ENCODE assay signal across 19 cellular contexts in the genomic region with DNA sequence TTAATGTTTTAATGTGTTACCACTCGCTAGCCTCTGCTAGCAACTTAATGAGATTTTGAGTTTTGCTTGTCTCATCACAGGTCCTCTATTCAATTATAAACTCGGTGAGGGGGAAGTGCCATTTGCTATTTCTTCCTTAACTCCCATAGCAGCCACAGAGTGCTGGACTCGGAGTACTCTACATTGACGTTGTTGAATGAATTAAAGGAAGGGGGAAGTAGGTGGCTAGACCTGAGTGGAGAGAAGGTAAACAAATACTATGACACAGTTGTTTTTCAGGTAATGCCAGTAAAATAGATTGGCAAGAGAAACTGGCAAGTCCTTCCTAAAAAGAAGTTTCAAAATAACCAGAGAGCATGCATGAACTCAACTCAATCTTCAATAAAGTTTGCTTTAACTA.
DNase-seq lines count a peak whose midpoint lies in the region; ATAC-seq and TF ChIP-seq lines count a peak whose summit lies in the region.
"Had no signal": no experiment of that assay in that cellular context is flagged by ENCODE, and none has a peak within 500 bp of the region (broad histone marks: within the 10 kb centered on the region; RNA-seq: fewer than 3 reads in every experiment).

No MANE protein-coding gene starts in this region.

- WGBS in mammary epithelial cell (ENCODE audit: low coverage, missing lambda C conversion rate): 82% methylated on average over 4 of the region's 4 CpGs
- WGBS in esophagus, 2 donors: 46% methylated on average over 4 of the region's 4 CpGs

- no peak overlapping the region for H2AFZ ChIP-seq in mammary epithelial cell (ENCODE audit: low read depth, low read length)

- no peak overlapping the region for H3K4me3 Mint-ChIP-seq in activated T-helper 1 cell treated with anti-CD3 and anti-CD28 coated beads, Interleukin-12 subunit alpha, Interleukin-12 subunit beta, Interleukin-2, Interleukin-4 antibody, amounts not matched to agents 30 ng/mL and 10 ng/mL and 1 ng/mL, durations not matched to agents 14 hours and 24 hours and 36 hours
- H3K4me3 Mint-ChIP-seq: CD8-positive, alpha-beta memory T cell had no signal

- intact Hi-C loops in mammary epithelial cell (cut with micrococcal nuclease) (no loop called here), mucosa of descending colon (cut with DNase I, micrococcal nuclease) (no loop called here)
- intact Hi-C loops in activated T-helper 1 cell treated with anti-CD3 and anti-CD28 coated beads, Interleukin-12 subunit alpha, Interleukin-12 subunit beta, Interleukin-2, Interleukin-4 antibody, amounts not matched to agents 30 ng/mL and 10 ng/mL and 1 ng/mL, durations not matched to agents 14 hours and 24 hours and 36 hours (cut with micrococcal nuclease): no loop called here

- in situ Hi-C loops in T47D (cut with HindIII; ENCODE audit: low pct_unique_long_range_greater_than_20kb, low sequenced_read_pairs) (no loop called here), mammary epithelial cell (cut with MboI; ENCODE audit: low sequenced_read_pairs in 2 of 2) (no loop called here)

- no peak for TF ChIP-seq CTCF in mammary epithelial cell (conservative IDR thresholded peaks at IDR 0.05 in 1 of 2, IDR thresholded peaks at IDR 0.05 in 1 of 2; ENCODE audit: extremely low read depth in 1 of 2, insufficient read depth in 1 of 2, low read depth in 1 of 2, low read length in 2 of 2)
- TF ChIP-seq CTCF in mucosa of descending colon (IDR thresholded peaks at IDR 0.05): no peak

- H3K4me1 ChIP-seq in mammary epithelial cell (ENCODE audit: insufficient read depth, low read length) (no peaks in the 10 kb centered on the region), esophagus (ENCODE audit: control insufficient read depth in 2 of 2, insufficient read depth in 2 of 2, low read length in 1 of 2) (peaks cover 0 to 7% of the 10 kb centered on the region in 2 donors), mucosa of descending colon (ENCODE audit: low read depth) (no peaks in the 10 kb centered on the region)
- H3K4me1 ChIP-seq: BLaER1 had no signal

- no TSS peak for BruUV-seq in mammary epithelial cell (replicated peaks; lab: Mats Ljungman, UMichigan)

- dilution Hi-C loops in mammary epithelial cell (cut with HindIII; ENCODE audit: low sequenced_read_pairs): no loop called here

- H3K27ac Mint-ChIP-seq in activated T-helper 1 cell treated with anti-CD3 and anti-CD28 coated beads, Interleukin-12 subunit alpha, Interleukin-12 subunit beta, Interleukin-2, Interleukin-4 antibody, amounts not matched to agents 30 ng/mL and 10 ng/mL and 1 ng/mL, durations not matched to agents 14 hours and 24 hours and 36 hours: no peak overlapping the region
- H3K27ac Mint-ChIP-seq: CD8-positive, alpha-beta memory T cell had no signal

- no peaks in the 10 kb centered on the region for H3K79me2 ChIP-seq in mammary epithelial cell (ENCODE audit: insufficient read depth, low read length)

- H3K4me3 ChIP-seq in mammary epithelial cell (replicated peaks in 1 of 3; ENCODE audit: insufficient read depth in 1 of 3, low read depth in 2 of 3, low read length in 3 of 3): no peak overlapping the region
- no peak overlapping the region for H3K4me3 ChIP-seq in esophagus (ENCODE audit: low read depth in 1 of 2, low read length in 2 of 2)
- H3K4me3 ChIP-seq in mucosa of descending colon: no peak overlapping the region
- H3K4me3 ChIP-seq: BLaER1, MG63 had no signal

- H3K36me3 Mint-ChIP-seq in activated T-helper 1 cell treated with anti-CD3 and anti-CD28 coated beads, Interleukin-12 subunit alpha, Interleukin-12 subunit beta, Interleukin-2, Interleukin-4 antibody, amounts not matched to agents 30 ng/mL and 10 ng/mL and 1 ng/mL, durations not matched to agents 14 hours and 24 hours and 36 hours (ENCODE audit: low read depth): no peaks in the 10 kb centered on the region
- H3K36me3 Mint-ChIP-seq: CD8-positive, alpha-beta memory T cell had no signal

- peak; percentile 74 for ATAC-seq in mucosa of descending colon
- no peak for ATAC-seq in HG03159 (IDR thresholded peaks at IDR 0.05; ENCODE audit: unreplicated experiment)
- no peak for ATAC-seq in GM21390 (IDR thresholded peaks at IDR 0.05; ENCODE audit: unreplicated experiment)

- H3K27ac ChIP-seq in mammary epithelial cell (ENCODE audit: insufficient read depth, low read depth, low read length) (no peak overlapping the region), esophagus (ENCODE audit: low read depth in 2 of 2, low read length in 1 of 2) (peak overlapping the region; percentile 56 to 82)
- H3K27ac ChIP-seq: BLaER1 had no signal

- no peaks in the 10 kb centered on the region for H3K27me3 ChIP-seq in mammary epithelial cell (ENCODE audit: insufficient read depth, low read length)
- H3K27me3 ChIP-seq in esophagus (ENCODE audit: control insufficient read depth in 1 of 2, insufficient read depth in 2 of 2, low read length in 2 of 2): no peaks in the 10 kb centered on the region
- H3K27me3 ChIP-seq: BLaER1, MG63 had no signal

- H3K36me3 ChIP-seq in mammary epithelial cell (ENCODE audit: insufficient read depth, low read length) (no peaks in the 10 kb centered on the region), esophagus (ENCODE audit: control insufficient read depth in 2 of 2, insufficient read depth in 2 of 2, low read length in 1 of 2) (no peaks in the 10 kb centered on the region), mucosa of descending colon (ENCODE audit: low read depth) (no peaks in the 10 kb centered on the region)
- H3K36me3 ChIP-seq: BLaER1, MG63 had no signal

- H3K27me3 Mint-ChIP-seq in activated T-helper 1 cell treated with anti-CD3 and anti-CD28 coated beads, Interleukin-12 subunit alpha, Interleukin-12 subunit beta, Interleukin-2, Interleukin-4 antibody, amounts not matched to agents 30 ng/mL and 10 ng/mL and 1 ng/mL, durations not matched to agents 14 hours and 24 hours and 36 hours (ENCODE audit: insufficient read depth): no peaks in the 10 kb centered on the region

- no peak overlapping the region for H3K4me2 ChIP-seq in mammary epithelial cell (ENCODE audit: insufficient read depth, low read depth, low read length)
- H3K4me2 ChIP-seq: BLaER1 had no signal

- DNase-seq in T47D (ENCODE audit: low read depth in 1 of 2, low spot score in 1 of 2) (peak; percentile 29 to 78), mammary epithelial cell (no peak), mucosa of descending colon (peak in 1 of 3 donors; percentile 27), SW 1271 (lab: John Stamatoyannopoulos, UW) (no peak)
- no peak for DNase-seq in activated T-helper 1 cell treated with anti-CD3 and anti-CD28 coated beads, Interleukin-12 subunit alpha, Interleukin-12 subunit beta, Interleukin-2, Interleukin-4 antibody, amounts not matched to agents 30 ng/mL and 10 ng/mL and 1 ng/mL, durations not matched to agents 14 hours and 24 hours and 36 hours (ENCODE audit: low spot score)
- DNase-seq: CD8-positive, alpha-beta memory T cell; KG1; MG63; NCI-H1092; NCI-H1694; NCI-H2227 treated with DMSO at 0.1 percent for 48 hours; NCI-H526 treated with DMSO at 0.1 percent for 48 hours; OCI-M1; RPMI8226; SIG-M5 had no signal

- no peaks in the 10 kb centered on the region for H3K4me1 Mint-ChIP-seq in activated T-helper 1 cell treated with anti-CD3 and anti-CD28 coated beads, Interleukin-12 subunit alpha, Interleukin-12 subunit beta, Interleukin-2, Interleukin-4 antibody, amounts not matched to agents 30 ng/mL and 10 ng/mL and 1 ng/mL, durations not matched to agents 14 hours and 24 hours and 36 hours (ENCODE audit: low read depth)
- H3K4me1 Mint-ChIP-seq: CD8-positive, alpha-beta memory T cell had no signal

- H3K9ac ChIP-seq in mammary epithelial cell (ENCODE audit: insufficient read depth, low read length): no peak overlapping the region
- H3K9ac ChIP-seq: BLaER1 had no signal

- H4K20me1 ChIP-seq in mammary epithelial cell (ENCODE audit: insufficient read depth, low read length): no peaks in the 10 kb centered on the region
- H4K20me1 ChIP-seq: BLaER1 had no signal

- CTCF ChIA-PET in mammary epithelial cell (lab: Charles Lee; ENCODE audit: low non-redundant PET): no interaction called here

- no peaks in the 10 kb centered on the region for H3K9me3 Mint-ChIP-seq in activated T-helper 1 cell treated with anti-CD3 and anti-CD28 coated beads, Interleukin-12 subunit alpha, Interleukin-12 subunit beta, Interleukin-2, Interleukin-4 antibody, amounts not matched to agents 30 ng/mL and 10 ng/mL and 1 ng/mL, durations not matched to agents 14 hours and 24 hours and 36 hours
- H3K9me3 Mint-ChIP-seq: CD8-positive, alpha-beta memory T cell had no signal

- no peaks in the 10 kb centered on the region for H3K9me3 ChIP-seq in mammary epithelial cell (replicated peaks; ENCODE audit: insufficient read depth, low read length)
- no peaks in the 10 kb centered on the region for H3K9me3 ChIP-seq in esophagus (ENCODE audit: control insufficient read depth in 2 of 2, insufficient read depth in 1 of 2, low read depth in 1 of 2, low read length in 1 of 2)
- no peaks in the 10 kb centered on the region for H3K9me3 ChIP-seq in mucosa of descending colon
- H3K9me3 ChIP-seq: BLaER1, MG63 had no signal

Comparison
In these comparisons a context has a peak if more than half of its experiments do, and no peak if none do; other contexts are left out.
1. DNase-seq: peak in T47D (2 of 2); none in mammary epithelial cell (single experiment), SW 1271 (0 of 2) and activated T-helper 1 cell treated with anti-CD3 and anti-CD28 coated beads, Interleukin-12 subunit alpha, Interleukin-12 subunit beta, Interleukin-2, Interleukin-4 antibody, amounts not matched to agents 30 ng/mL and 10 ng/mL and 1 ng/mL, durations not matched to agents 14 hours and 24 hours and 36 hours (single experiment).